9 cellular contexts compared by ENCODE assay signal in the genomic region with DNA sequence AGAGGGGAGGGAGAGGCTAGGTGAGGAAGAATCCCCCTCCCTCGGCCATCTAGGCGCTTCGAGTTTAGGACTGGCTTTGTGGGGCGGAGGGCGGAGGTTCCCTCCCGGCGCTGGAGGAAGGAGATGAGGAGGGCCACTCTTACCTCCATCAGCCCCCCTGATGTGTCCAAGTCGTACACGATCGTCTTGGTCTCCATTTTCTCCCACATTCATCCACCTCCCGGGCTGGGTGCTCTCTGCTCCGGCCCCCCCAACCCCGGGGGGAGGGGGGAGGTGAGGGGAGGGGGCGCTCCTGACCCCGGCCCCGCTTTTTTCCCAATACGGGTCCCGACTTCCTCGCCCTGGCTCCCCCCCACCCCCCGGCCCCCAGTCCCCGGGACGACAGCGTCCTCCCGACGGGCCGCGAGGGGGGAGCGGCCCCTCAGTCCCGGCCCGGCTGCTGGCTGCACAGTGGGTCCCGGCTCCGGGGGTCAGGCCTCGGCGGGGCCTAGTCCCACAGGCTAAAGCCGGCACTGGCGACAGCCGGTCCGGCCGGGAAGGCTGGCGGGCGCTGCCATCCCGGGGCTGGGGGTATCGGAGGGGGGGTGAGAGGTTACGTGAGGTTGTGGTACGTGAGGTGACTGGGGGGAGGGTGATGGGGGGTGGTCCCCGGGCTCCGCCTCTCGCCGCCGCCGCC. TPM values are rescaled to one million over a fixed set of nuclear protein-coding genes. Genes with fewer than 3 reads are reported as not detected.
A peak's percentile ranks its signal among the peaks of the same experiment; 100 is the strongest.
DNase-seq lines count a peak whose midpoint lies in the region; TF ChIP-seq lines count a peak whose summit lies in the region.
"Had no signal": no experiment of that assay in that cellular context is flagged by ENCODE, and none has a peak within 500 bp of the region (broad histone marks: within the 10 kb centered on the region; RNA-seq: fewer than 3 reads in every experiment).

No MANE protein-coding gene starts in this region.

- H3K36me3 ChIP-seq in neutrophil = no peaks in the 10 kb centered on the region

- H3K4me3 ChIP-seq in GM12875 (ENCODE audit: low read depth, low read length) (peak overlapping the region; percentile 84), NB4 (ENCODE audit: low read depth, low read length) (peak overlapping the region; percentile 91), neutrophil (ENCODE audit: low read depth in 1 of 2, low read length in 1 of 2) (peak overlapping the region; percentile 97 to 98)

- no peak for TF ChIP-seq CTCF in GM12875 (IDR thresholded peaks at IDR 0.05; ENCODE audit: borderline replicate concordance, insufficient read depth, low read depth, low read length)
- TF ChIP-seq CTCF in NB4 (IDR thresholded peaks at IDR 0.05; ENCODE audit: low read depth, low read length) = no peak
- TF ChIP-seq CTCF in endothelial cell (IDR thresholded peaks at IDR 0.05; ENCODE audit: unreplicated experiment) = no peak
- TF ChIP-seq CTCF in neutrophil (IDR thresholded peaks at IDR 0.05) = no peak

- H3K9me3 ChIP-seq in neutrophil = no peaks in the 10 kb centered on the region

- no peak overlapping the region for H3K27ac Mint-ChIP-seq in endothelial cell (ENCODE audit: unreplicated experiment)

- no peaks in the 10 kb centered on the region for H3K9me3 Mint-ChIP-seq in endothelial cell (ENCODE audit: unreplicated experiment)

- peaks cover 22% of the 10 kb centered on the region for H3K36me3 Mint-ChIP-seq in endothelial cell (ENCODE audit: low read depth, unreplicated experiment)

- peak overlapping the region; percentile 98 for H3K27ac ChIP-seq in neutrophil

- H3K27me3 Mint-ChIP-seq in endothelial cell (ENCODE audit: unreplicated experiment) = peaks cover 2% of the 10 kb centered on the region

- peaks cover 16% of the 10 kb centered on the region for H3K4me1 Mint-ChIP-seq in endothelial cell (ENCODE audit: unreplicated experiment)

- no peaks in the 10 kb centered on the region for H3K27me3 ChIP-seq in neutrophil

- H3K4me3 Mint-ChIP-seq in endothelial cell (ENCODE audit: unreplicated experiment) = peak overlapping the region; percentile 94

- peaks cover 45 to 50% of the 10 kb centered on the region in 2 experiments for H3K4me1 ChIP-seq in neutrophil (ENCODE audit: control insufficient read depth in 1 of 2, insufficient read depth in 1 of 2, low read depth in 1 of 2, low read length in 1 of 2)

- no peak for TF ChIP-seq POLR2A in NB4 (IDR thresholded peaks at IDR 0.05; ENCODE audit: extremely low read depth, insufficient read length)

- DNase-seq in NB4 (ENCODE audit: low read depth) (no peak), endothelial cell (ENCODE audit: low spot score) (no peak), NCI-H1694 treated with DMSO at 0.1 percent for 48 hours (lab: John Stamatoyannopoulos, UW) (no peak), NCI-H1930 (lab: John Stamatoyannopoulos, UW) (no peak), NCI-H2227 (lab: John Stamatoyannopoulos, UW; ENCODE audit: unreplicated experiment) (no peak)
- DNase-seq in activated CD4-positive, alpha-beta T cell treated with anti-CD3 and anti-CD28 coated beads for 1 hour = no peak

RNA-seq across cellular contexts. Expression of a gene that starts 0.4 kb away (rescaled TPM):
- 56.1 TPM for total RNA-seq in endothelial cell (ENCODE audit: unreplicated experiment)

RNA-seq across cellular contexts. Expression of a gene that starts 48.0 kb away (rescaled TPM):
- total RNA-seq in endothelial cell (ENCODE audit: unreplicated experiment) = 8.2 TPM

RNA-seq across cellular contexts. Expression of a gene that starts 53.4 kb away (rescaled TPM):
- 156 TPM for total RNA-seq in endothelial cell (ENCODE audit: unreplicated experiment)

RNA-seq across cellular contexts. Expression of a gene that starts 54.9 kb away (rescaled TPM):
- 0.10 TPM for total RNA-seq in endothelial cell (ENCODE audit: unreplicated experiment)
- total RNA-seq: T-helper 2 cell treated with Interferon-gamma antibody and Interleukin-4, amounts not matched to agents 100 ng/mL and 5 ng/mL, for 36 hours had no signal
